8 cellular contexts compared by ENCODE assay signal in the genomic region with DNA sequence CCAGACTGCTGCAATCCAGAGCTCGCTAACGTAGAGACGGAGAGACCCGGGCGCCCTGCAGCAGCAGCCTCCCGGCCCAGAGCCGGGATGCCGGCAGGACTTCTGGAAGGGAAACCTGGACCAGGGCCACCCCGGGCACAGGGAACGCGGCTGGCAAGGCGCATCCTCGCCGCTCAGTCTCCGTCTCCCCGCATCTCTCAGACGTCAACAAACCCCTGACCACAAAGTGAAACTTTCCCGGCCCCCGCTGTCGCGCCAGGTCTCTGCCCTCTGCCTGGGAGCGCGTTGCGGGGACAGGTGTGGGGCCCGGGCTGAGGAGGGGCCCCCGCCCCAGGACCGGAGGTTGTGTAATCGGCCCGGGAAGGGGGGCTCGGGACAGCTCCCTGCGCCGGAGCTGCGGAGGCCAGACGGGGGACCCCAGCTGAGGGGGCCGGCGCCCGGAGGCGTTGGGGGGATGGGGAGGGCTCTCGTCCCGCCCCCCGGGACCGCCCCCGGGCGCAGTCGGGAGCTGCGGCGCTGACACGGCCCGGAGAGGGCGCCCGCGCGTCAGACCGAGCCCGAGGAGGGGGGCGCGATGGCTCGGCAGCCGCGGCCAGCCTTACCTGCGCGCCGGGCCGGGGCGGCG.
A peak's percentile ranks its signal among the peaks of the same experiment; 100 is the strongest.
DNase-seq lines count a peak whose midpoint lies in the region; ATAC-seq and TF ChIP-seq lines count a peak whose summit lies in the region.

No MANE protein-coding gene starts in this region.

- no peaks in the 10 kb centered on the region for H3K36me3 Mint-ChIP-seq in chondrocyte (ENCODE audit: low read depth)

- in situ Hi-C loops in SK-MEL-5 (cut with HindIII; ENCODE audit: low pct_unique_long_range_greater_than_20kb, low sequenced_read_pairs): no loop called here

- peak overlapping the region; percentile 77 for H3K4me3 Mint-ChIP-seq in chondrocyte (ENCODE audit: unreplicated experiment)

- peak; percentile 76 for TF ChIP-seq CTCF in chondrocyte (IDR thresholded peaks at IDR 0.05)

- H3K9me3 Mint-ChIP-seq in chondrocyte (ENCODE audit: low read depth): no peaks in the 10 kb centered on the region

- ATAC-seq in left lobe of liver: peak; percentile 87

- DNase-seq in activated T-cell treated with anti-CD3 and anti-CD28 coated beads for 1 hour (ENCODE audit: low read depth): peak; percentile 63
- no peak for DNase-seq in activated T-cell treated with anti-CD3 and anti-CD28 coated beads for 4 hours
- peak; percentile 46 for DNase-seq in GOT3 (lab: John Stamatoyannopoulos, UW)
- DNase-seq in KG1 (lab: John Stamatoyannopoulos, UW): peak; percentile 19
- DNase-seq in SK-MEL-5 (ENCODE audit: low read depth, low spot score): peak; percentile 4
- DNase-seq in chondrocyte (ENCODE audit: low spot score): peak; percentile 86
- DNase-seq in left lobe of liver (ENCODE audit: low spot score): peak; percentile 73
- DNase-seq in stimulated activated CD4-positive, alpha-beta T cell treated with anti-CD3 and anti-CD28 coated beads, Interleukin-4, amount 100 ng/mL, for 48 hours (ENCODE audit: low read depth in 2 of 2): peak; percentile 24 to 40

- no peak overlapping the region for H3K27ac Mint-ChIP-seq in chondrocyte (ENCODE audit: unreplicated experiment)

- peaks cover 10% of the 10 kb centered on the region for H3K4me1 Mint-ChIP-seq in chondrocyte (ENCODE audit: low read depth)

- peaks cover 21% of the 10 kb centered on the region for H3K27me3 Mint-ChIP-seq in chondrocyte (ENCODE audit: low read depth)
